1 cellular context compared by ENCODE assay signal in the genomic region with DNA sequence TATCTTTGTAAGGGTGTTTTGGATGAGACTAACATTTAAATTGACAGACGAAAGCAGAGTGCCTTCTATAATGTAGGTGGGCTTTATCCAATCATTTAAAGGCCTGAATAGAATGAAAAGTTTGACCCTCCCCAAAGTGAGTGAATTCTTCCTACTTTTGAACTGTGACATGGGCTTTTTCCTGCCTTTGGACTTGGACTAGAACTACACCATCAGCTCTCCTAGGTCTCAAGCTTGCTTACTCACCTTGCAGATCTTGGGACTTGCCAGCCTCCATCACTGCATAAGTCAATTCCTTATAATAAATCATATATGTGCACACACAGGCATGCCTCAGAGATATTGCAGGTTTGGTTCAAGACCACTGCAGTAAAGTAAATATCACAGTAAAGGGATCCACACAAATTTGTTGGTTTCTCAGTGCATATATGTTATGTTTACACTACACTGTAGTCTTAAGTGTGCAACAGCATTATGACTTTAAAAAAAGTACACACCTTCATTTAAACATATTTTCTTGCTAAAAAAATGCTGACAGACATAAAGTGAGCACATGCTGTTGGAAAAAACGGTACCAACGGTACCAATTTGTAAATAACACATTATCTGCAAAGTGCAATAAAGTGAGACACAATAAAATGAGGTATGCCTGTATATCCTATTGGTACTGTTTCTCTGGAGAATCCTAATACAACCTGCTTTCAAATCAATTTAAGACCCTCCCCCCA.
TF ChIP-seq lines count a peak whose summit lies in the region.

No MANE protein-coding gene starts in this region.

TF ChIP-seq in HepG2, 621 proteins besides CTCF, POLR2A, EP300 and RAD21:
- no peak for TF ChIP-seq DBP (CRISPR knock-in tag; IDR thresholded peaks at IDR 0.05; ENCODE audit: not compliant biosample characterization)
- no peak for TF ChIP-seq EZH2 (conservative IDR thresholded peaks at IDR 0.05; ENCODE audit: low read depth, low read length)
- peak; percentile 61 for TF ChIP-seq MAFF (IDR thresholded peaks at IDR 0.05; ENCODE audit: low read depth, low read length)
- TF ChIP-seq THYN1 (CRISPR knock-in tag; IDR thresholded peaks at IDR 0.05; ENCODE audit: borderline replicate concordance, low read depth) = no peak
- no peak for TF ChIP-seq ZNF558 (CRISPR knock-in tag; IDR thresholded peaks at IDR 0.05; ENCODE audit: borderline replicate concordance)
- no peak for TF ChIP-seq ZNF670 (CRISPR knock-in tag; IDR thresholded peaks at IDR 0.05; ENCODE audit: borderline replicate concordance)
- TF ChIP-seq ZNF780A (CRISPR knock-in tag; IDR thresholded peaks at IDR 0.05) = no peak
- TF ChIP-seq, protein P1, sequence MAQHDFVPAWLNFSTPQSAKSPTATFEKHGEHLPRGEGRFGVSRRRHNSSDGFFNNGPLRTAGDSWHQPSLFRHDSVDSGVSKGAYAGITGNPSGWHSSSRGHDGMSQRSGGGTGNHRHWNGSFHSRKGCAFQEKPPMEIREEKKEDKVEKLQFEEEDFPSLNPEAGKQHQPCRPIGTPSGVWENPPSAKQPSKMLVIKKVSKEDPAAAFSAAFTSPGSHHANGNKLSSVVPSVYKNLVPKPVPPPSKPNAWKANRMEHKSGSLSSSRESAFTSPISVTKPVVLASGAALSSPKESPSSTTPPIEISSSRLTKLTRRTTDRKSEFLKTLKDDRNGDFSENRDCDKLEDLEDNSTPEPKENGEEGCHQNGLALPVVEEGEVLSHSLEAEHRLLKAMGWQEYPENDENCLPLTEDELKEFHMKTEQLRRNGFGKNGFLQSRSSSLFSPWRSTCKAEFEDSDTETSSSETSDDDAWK (CRISPR knock-in tag; IDR thresholded peaks at IDR 0.05) = no peak
- TF ChIP-seq MAF1 (CRISPR knock-in tag; IDR thresholded peaks at IDR 0.05; ENCODE audit: borderline replicate concordance) = no peak
- TF ChIP-seq MAFK (conservative IDR thresholded peaks at IDR 0.05 in 1 of 2, IDR thresholded peaks at IDR 0.05 in 1 of 2; ENCODE audit: low read length in 2 of 2) = peak; percentile 63 to 65
TF ChIP-seq in HepG2: peak in this region for 2.
